10 cellular contexts compared by ENCODE assay signal in the genomic region with DNA sequence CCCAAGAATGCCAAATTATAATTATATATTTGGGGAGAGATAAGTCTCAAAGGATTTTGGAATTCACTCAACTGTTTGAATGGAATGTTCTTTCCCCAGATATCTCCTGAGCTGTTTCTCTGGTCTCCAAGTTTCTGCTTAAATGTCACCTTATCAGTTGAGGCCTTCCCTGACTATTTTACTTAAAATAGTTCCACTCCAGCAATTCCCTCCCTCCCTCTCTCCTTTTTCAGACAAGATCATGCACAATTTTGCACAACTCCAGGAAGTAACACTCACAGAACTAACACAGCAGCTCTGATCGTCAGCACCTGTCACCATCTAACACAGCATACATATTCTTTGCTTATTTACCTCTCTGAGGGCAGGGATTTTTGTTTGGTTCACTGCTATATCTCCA. TPM values are rescaled to one million over a fixed set of nuclear protein-coding genes. Genes with fewer than 3 reads are reported as not detected.
DNase-seq lines count a peak whose midpoint lies in the region; ATAC-seq and TF ChIP-seq lines count a peak whose summit lies in the region.
"Had no signal": no experiment of that assay in that cellular context is flagged by ENCODE, and none has a peak within 500 bp of the region (broad histone marks: within the 10 kb centered on the region; RNA-seq: fewer than 3 reads in every experiment).

No MANE protein-coding gene starts in this region.

- H3K4me3 ChIP-seq in heart right ventricle (peak overlapping the region in 3 of 10 donors; percentile 2 to 8 (median 4)), stomach (peak overlapping the region in 1 of 4 donors; percentile 24)

- H3K27ac ChIP-seq in heart right ventricle (peak overlapping the region; percentile 44 to 99 (median 64)), stomach (peak overlapping the region; percentile 43 to 100 (median 70))

- peaks cover 89% of the 10 kb centered on the region for H3K4me1 Mint-ChIP-seq in activated CD4-positive, alpha-beta T cell treated with anti-CD3 and anti-CD28 coated beads, Interleukin-2, amount 10 ng/mL, durations not matched to agents 7 days and 5 days
- H3K4me1 Mint-ChIP-seq in T-cell, result peaks cover 92 to 98% (median 96%) of the 10 kb centered on the region in 3 donors

- peaks cover 10 to 92% (median 75%) of the 10 kb centered on the region in 9 donors for H3K4me1 ChIP-seq in heart right ventricle
- H3K4me1 ChIP-seq in stomach, result peaks cover 51 to 95% (median 66%) of the 10 kb centered on the region in 4 donors

- H3K9me3 ChIP-seq in heart right ventricle (no peaks in the 10 kb centered on the region), stomach (no peaks in the 10 kb centered on the region)

- peaks cover 62% of the 10 kb centered on the region for H3K36me3 Mint-ChIP-seq in activated CD4-positive, alpha-beta T cell treated with anti-CD3 and anti-CD28 coated beads, Interleukin-2, amount 10 ng/mL, durations not matched to agents 7 days and 5 days (ENCODE audit: low read depth)
- peaks cover 60% of the 10 kb centered on the region for H3K36me3 Mint-ChIP-seq in T-cell

- DNase-seq in activated CD4-positive, alpha-beta T cell treated with anti-CD3 and anti-CD28 coated beads, Interleukin-2, amount 10 ng/mL, durations not matched to agents 7 days and 5 days, result peak; percentile 17
- DNase-seq in activated CD4-positive, alpha-beta T cell treated with anti-CD3 and anti-CD28 coated beads for 48 hours, result no peak
- no peak for DNase-seq in T-cell
- no peak for DNase-seq in heart right ventricle
- no peak for DNase-seq in stomach
- DNase-seq in UCSD-AML1 (lab: John Stamatoyannopoulos, UW; ENCODE audit: unreplicated experiment), result no peak
- DNase-seq in T-helper 9 cell, result no peak
- DNase-seq: KG1, RPMI8226 had no signal

- no peak for TF ChIP-seq POLR2A in stomach (IDR thresholded peaks at IDR 0.05)

- TF ChIP-seq EP300 in stomach (IDR thresholded peaks at IDR 0.05), result no peak

- no peaks in the 10 kb centered on the region for H3K27me3 Mint-ChIP-seq in activated CD4-positive, alpha-beta T cell treated with anti-CD3 and anti-CD28 coated beads, Interleukin-2, amount 10 ng/mL, durations not matched to agents 7 days and 5 days
- no peaks in the 10 kb centered on the region for H3K27me3 Mint-ChIP-seq in T-cell

- H3K9me3 Mint-ChIP-seq in activated CD4-positive, alpha-beta T cell treated with anti-CD3 and anti-CD28 coated beads, Interleukin-2, amount 10 ng/mL, durations not matched to agents 7 days and 5 days, result peaks cover 3% of the 10 kb centered on the region
- no peaks in the 10 kb centered on the region for H3K9me3 Mint-ChIP-seq in T-cell

- ATAC-seq in T-cell (replicated peaks in 1 of 4), result peak in 2 of 4 experiments; percentile 4 to 17
- peak in 7 of 8 donors; percentile 43 to 89 (median 82) for ATAC-seq in heart right ventricle
- ATAC-seq in HG03520 (IDR thresholded peaks at IDR 0.05; ENCODE audit: unreplicated experiment), result no peak

- H3K27me3 ChIP-seq in heart right ventricle (no peaks in the 10 kb centered on the region), stomach (no peaks in the 10 kb centered on the region)

- TF ChIP-seq CTCF in heart right ventricle (IDR thresholded peaks at IDR 0.05) (no peak), stomach (IDR thresholded peaks at IDR 0.05) (no peak)

- H3K4me3 Mint-ChIP-seq in activated CD4-positive, alpha-beta T cell treated with anti-CD3 and anti-CD28 coated beads, Interleukin-2, amount 10 ng/mL, durations not matched to agents 7 days and 5 days, result peak overlapping the region; percentile 64
- H3K4me3 Mint-ChIP-seq in T-cell, result peak overlapping the region; percentile 100

- POLR2A ChIA-PET in activated CD4-positive, alpha-beta T cell treated with anti-CD3 and anti-CD28 coated beads, Interleukin-2, amount 10 ng/mL, durations not matched to agents 7 days and 5 days (lab: Charles Lee), result interaction anchor here (6.4 kb wide), 1 partner anchor 12 kb away, joined by 38 read pairs; a partner anchor contains a TSS
- POLR2A ChIA-PET in T-cell (lab: Charles Lee), result interaction anchor here (0.6 to 9.5 kb wide), 10 partner anchors 10 to 475 kb away, joined by 3 to 170 read pairs (median 4); a partner anchor contains a TSS

- CTCF ChIA-PET in activated CD4-positive, alpha-beta T cell treated with anti-CD3 and anti-CD28 coated beads, Interleukin-2, amount 10 ng/mL, durations not matched to agents 7 days and 5 days (lab: Charles Lee), result interaction anchor here (1.2 to 5.6 kb wide), 5 partner anchors 11 to 774 kb away, joined by 3 to 27 read pairs (median 3); a partner anchor contains a TSS
- CTCF ChIA-PET in T-cell (lab: Charles Lee), result interaction anchor here in 1 of 2 donors (0.6 to 1.1 kb wide), 4 partner anchors 8 to 555 kb away, joined by 3 to 4 read pairs (median 4); no protein-coding TSS in a partner anchor

- WGBS in heart right ventricle, 2 donors, result 0% methylated on average over 1 of the region's 1 CpG
- WGBS in stomach, 5 donors, result 0 to 10% (median 4%) methylated on average over 1 of the region's 1 CpG; no CpG with 5 or more reads in 1 of the 5 donors

- H3K36me3 ChIP-seq in heart right ventricle, result peaks cover 0 to 6% (median 0%) of the 10 kb centered on the region in 9 donors
- peaks cover 0 to 4% (median 0%) of the 10 kb centered on the region in 4 donors for H3K36me3 ChIP-seq in stomach

- intact Hi-C loops in heart right ventricle (cut with DNase I) (loop anchor here in 5 of 10 donors (5.0 to 10.0 kb wide), 7 partner anchors 48 to 748 kb away; no protein-coding TSS in a partner anchor), stomach (cut with DNase I; ENCODE audit: low total_unique reads) (no loop called here)

- peak overlapping the region; percentile 84 for H3K27ac Mint-ChIP-seq in activated CD4-positive, alpha-beta T cell treated with anti-CD3 and anti-CD28 coated beads, Interleukin-2, amount 10 ng/mL, durations not matched to agents 7 days and 5 days
- H3K27ac Mint-ChIP-seq in T-cell, result peak overlapping the region; percentile 88 to 99

RNA-seq across cellular contexts. Expression of a gene that starts 12.5 kb away (rescaled TPM):
- total RNA-seq in activated CD4-positive, alpha-beta T cell treated with anti-CD3 and anti-CD28 coated beads, Interleukin-2, amount 10 ng/mL, durations not matched to agents 7 days and 5 days, result 100 to 1,000 TPM; 102 to 133 TPM
- 1,000 to 10,000 TPM in 2 of 5 donors, 100 to 1,000 TPM in 3; 484 to 1,238 (median 551) TPM for total RNA-seq in T-cell
- total RNA-seq in heart right ventricle, result 100 to 1,000 TPM in 2 of 10 donors, 10 to 100 TPM in 8; 54.4 to 127 (median 71.3) TPM
- 10 to 100 TPM; 20.0 to 33.4 TPM for polyA plus RNA-seq in heart right ventricle
- 100 to 1,000 TPM in 1 of 5 donors, 10 to 100 TPM in 4; 20.5 to 108 (median 33.3) TPM for total RNA-seq in stomach
- polyA plus RNA-seq in stomach, result 10 to 100 TPM; 39.7 to 47.5 (median 40.2) TPM
